Comparison of ENCODE assay signal across 19 cellular contexts in genomic region chr2:160266078-160266551, GRCh38.
A peak's percentile ranks its signal among the peaks of the same experiment; 100 is the strongest.
DNase-seq lines count a peak whose midpoint lies in the region; ATAC-seq, FAIRE-seq and TF ChIP-seq lines count a peak whose summit lies in the region.
"Had no signal": no experiment of that assay in that cellular context is flagged by ENCODE, and none has a peak within 500 bp of the region (broad histone marks: within the 10 kb centered on the region; RNA-seq: fewer than 3 reads in every experiment).

No MANE protein-coding gene starts in this region.

- no peaks in the 10 kb centered on the region for H3K79me2 ChIP-seq in K562 (ENCODE audit: control insufficient read depth, insufficient read depth, low read length)
- H3K79me2 ChIP-seq in osteoblast (ENCODE audit: insufficient read depth, low read length), result no peaks in the 10 kb centered on the region

- H3K27me3 Mint-ChIP-seq in CD4-positive, CD25-positive, alpha-beta regulatory T cell, result no peaks in the 10 kb centered on the region

- H3K27me3 ChIP-seq in CD4-positive, CD25-positive, alpha-beta regulatory T cell (ENCODE audit: control insufficient read depth, insufficient read depth, low read length), result no peaks in the 10 kb centered on the region
- H3K27me3 ChIP-seq in K562 (ENCODE audit: control insufficient read depth in 2 of 2, insufficient read depth in 2 of 2, low read length in 2 of 2), result peaks cover 0 to 19% of the 10 kb centered on the region in 2 experiments; a peak in 2 of 5 replicates
- H3K27me3 ChIP-seq in gastrocnemius medialis, result no peaks in the 10 kb centered on the region
- H3K27me3 ChIP-seq in osteoblast (ENCODE audit: insufficient read depth, low read length), result no peaks in the 10 kb centered on the region
- H3K27me3 ChIP-seq: right lobe of liver had no signal

- H3K9ac ChIP-seq in K562 (ENCODE audit: insufficient read depth in 1 of 2, low read depth in 2 of 2, low read length in 2 of 2), result no peak overlapping the region

- TF ChIP-seq EP300 in K562 (IDR thresholded peaks at IDR 0.05; ENCODE audit: low read length), result no peak

- H2AFZ ChIP-seq in K562 (ENCODE audit: low read depth, low read length), result no peak overlapping the region
- no peak overlapping the region for H2AFZ ChIP-seq in osteoblast (ENCODE audit: low read length)

- peaks cover 24% of the 10 kb centered on the region for H3K4me1 ChIP-seq in CD4-positive, CD25-positive, alpha-beta regulatory T cell (ENCODE audit: control insufficient read depth, insufficient read depth, low read length, poor library complexity, severe bottlenecking)
- H3K4me1 ChIP-seq in K562 (replicated peaks in 1 of 2; ENCODE audit: control insufficient read depth in 2 of 2, insufficient read depth in 2 of 2, low read length in 2 of 2), result peaks cover 3 to 11% of the 10 kb centered on the region in 2 experiments; a peak in 4 of 5 replicates
- H3K4me1 ChIP-seq in gastrocnemius medialis, result peaks cover 11 to 36% of the 10 kb centered on the region in 2 donors
- peaks cover 32% of the 10 kb centered on the region for H3K4me1 ChIP-seq in osteoblast (ENCODE audit: insufficient read depth, low read length)

- H3K9me3 ChIP-seq in CD4-positive, CD25-positive, alpha-beta regulatory T cell (ENCODE audit: control insufficient read depth in 2 of 2, low read length in 2 of 2), result no peaks in the 10 kb centered on the region
- H3K9me3 ChIP-seq in K562 (replicated peaks; ENCODE audit: control insufficient read depth, insufficient read depth, low read depth, low read length) (no peaks in the 10 kb centered on the region), gastrocnemius medialis (no peaks in the 10 kb centered on the region), osteoblast (ENCODE audit: low read depth, low read length) (no peaks in the 10 kb centered on the region)
- H3K9me3 ChIP-seq: right lobe of liver had no signal

- TF ChIP-seq POLR2A in K562 (conservative IDR thresholded peaks at IDR 0.05) (no peak), gastrocnemius medialis (IDR thresholded peaks at IDR 0.05) (no peak)

- H3K9me1 ChIP-seq in K562 (ENCODE audit: control insufficient read depth, insufficient read depth, low read length), result no peaks in the 10 kb centered on the region

- CTCF ChIA-PET in K562 (lab: Yijun Ruan, JAX; ENCODE audit: low intra/inter-chr PET ratio), result no interaction called here

- TF ChIP-seq RAD21 in K562 (CRISPR knock-in tag; conservative IDR thresholded peaks at IDR 0.05 in 1 of 2, IDR thresholded peaks at IDR 0.05 in 1 of 2), result no peak

- in situ Hi-C loops in K562 (cut with MboI), result no loop called here
- in situ Hi-C loops in gastrocnemius medialis (cut with MboI; ENCODE audit: low sequenced_read_pairs in 4 of 4), result no loop called here

- ATAC-seq in CD4-positive, CD25-positive, alpha-beta regulatory T cell (ENCODE audit: low read depth in 2 of 2), result peak in 1 of 2 donors; percentile 3
- peak; percentile 23 for ATAC-seq in HG03354 (IDR thresholded peaks at IDR 0.05; ENCODE audit: poor library complexity, severe bottlenecking, unreplicated experiment)
- no peak for ATAC-seq in K562
- ATAC-seq in gastrocnemius medialis, result no peak
- ATAC-seq: left cardiac atrium, right lobe of liver had no signal

- H3K4me2 ChIP-seq in K562 (ENCODE audit: insufficient read depth, low read length), result no peak overlapping the region
- no peak overlapping the region for H3K4me2 ChIP-seq in osteoblast (ENCODE audit: insufficient read depth, low read length)

- H3K36me3 Mint-ChIP-seq in CD4-positive, CD25-positive, alpha-beta regulatory T cell, result peaks cover 3% of the 10 kb centered on the region

- peak in 1 of 3 donors; percentile 44 for DNase-seq in CD4-positive, CD25-positive, alpha-beta regulatory T cell
- peak; percentile 48 for DNase-seq in GM12865 (ENCODE audit: low read depth)
- DNase-seq in K562 (ENCODE audit: extremely low read depth in 1 of 4, low spot score in 3 of 4), result no peak
- no peak for DNase-seq in NCI-H446 treated with DMSO at 0.1 percent for 48 hours (lab: John Stamatoyannopoulos, UW)
- no peak for DNase-seq in gastrocnemius medialis
- no peak for DNase-seq in osteoblast (ENCODE audit: insufficient read length, low spot score, missing footprints)
- no peak for DNase-seq in NK-92 treated with Interleukin-12 subunit alpha and Interleukin-12 subunit beta, amount 100 ng/mL, for 24 hours (lab: John Stamatoyannopoulos, UW)
- DNase-seq: amygdala, DMS 273 treated with DMSO at 0.1 percent for 48 hours, HFFc6, Kasumi-1, left cardiac atrium, NCI-H1105, NCI-H2171 treated with DMSO at 0.1 percent for 48 hours, occipital lobe, right lobe of liver, SW 1271 had no signal

- TF ChIP-seq CTCF in GM12865 (IDR thresholded peaks at IDR 0.05; ENCODE audit: insufficient read depth, low read depth, low read length, missing control alignments), result no peak
- TF ChIP-seq CTCF in K562 (IDR thresholded peaks at IDR 0.05 in 2 of 3, conservative IDR thresholded peaks at IDR 0.05 in 1 of 3; ENCODE audit: insufficient read depth in 2 of 3, low read depth in 1 of 3, low read length in 3 of 3), result no peak
- no peak for TF ChIP-seq CTCF in gastrocnemius medialis (IDR thresholded peaks at IDR 0.05 in 4 of 5, conservative IDR thresholded peaks at IDR 0.05 in 1 of 5)
- TF ChIP-seq CTCF in osteoblast (IDR thresholded peaks at IDR 0.05; ENCODE audit: extremely low read depth, low read depth, low read length), result no peak

- peaks cover 16 to 39% (median 21%) of the 10 kb centered on the region in 4 donors for H3K4me1 Mint-ChIP-seq in CD4-positive, CD25-positive, alpha-beta regulatory T cell

- WGBS in K562 (ENCODE audit: insufficient coverage, low coverage, missing lambda C conversion rate), result 0% methylated on average over 6 of the region's 6 CpGs

- H4K20me1 ChIP-seq in K562 (replicated peaks; ENCODE audit: control insufficient read depth, insufficient read depth, low read length) (no peaks in the 10 kb centered on the region; the same call in 1 of the 2 replicates), osteoblast (ENCODE audit: insufficient read depth, low read length) (no peaks in the 10 kb centered on the region)

- H3K4me3 ChIP-seq in CD4-positive, CD25-positive, alpha-beta regulatory T cell (ENCODE audit: low read depth, low read length), result peak overlapping the region; percentile 28
- H3K4me3 ChIP-seq in GM12865 (ENCODE audit: low read depth, low read length) (no peak overlapping the region), K562 (no peak overlapping the region), gastrocnemius medialis (no peak overlapping the region), osteoblast (ENCODE audit: insufficient read depth, low read length) (no peak overlapping the region)
- H3K4me3 ChIP-seq: right lobe of liver had no signal

- BruUV-seq in K562 (replicated peaks; lab: Mats Ljungman, UMichigan), result no TSS peak

- intact Hi-C loops in K562 (cut with micrococcal nuclease) (no loop called here), gastrocnemius medialis (cut with DNase I; ENCODE audit: low total_unique reads) (no loop called here)

- FAIRE-seq in K562 (lab: Jason Lieb, UNC), result peak; percentile 71
- FAIRE-seq: endometrium had no signal

- POLR2A ChIA-PET in K562 (lab: Yijun Ruan, JAX), result no interaction called here

- H3K36me3 ChIP-seq in CD4-positive, CD25-positive, alpha-beta regulatory T cell (ENCODE audit: control insufficient read depth, insufficient read depth, low read length), result no peaks in the 10 kb centered on the region
- H3K36me3 ChIP-seq in K562 (ENCODE audit: control insufficient read depth, insufficient read depth, low read length) (no peaks in the 10 kb centered on the region), gastrocnemius medialis (no peaks in the 10 kb centered on the region), osteoblast (ENCODE audit: insufficient read depth, low read length) (peaks cover 2% of the 10 kb centered on the region)
- H3K36me3 ChIP-seq: right lobe of liver had no signal

- peak overlapping the region in 2 of 4 donors; percentile 17 to 44 for H3K4me3 Mint-ChIP-seq in CD4-positive, CD25-positive, alpha-beta regulatory T cell
- H3K4me3 Mint-ChIP-seq: HFFc6 had no signal

- no peak overlapping the region for H3K27ac ChIP-seq in CD4-positive, CD25-positive, alpha-beta regulatory T cell (ENCODE audit: insufficient read depth, low read length, poor library complexity, severe bottlenecking)
- H3K27ac ChIP-seq in K562 (ENCODE audit: extremely low read depth, low read depth, low read length), result no peak overlapping the region
- no peak overlapping the region for H3K27ac ChIP-seq in gastrocnemius medialis
- H3K27ac ChIP-seq in osteoblast (ENCODE audit: low read depth, low read length), result no peak overlapping the region
- H3K27ac ChIP-seq: right lobe of liver had no signal

- no peaks in the 10 kb centered on the region for H3K9me3 Mint-ChIP-seq in CD4-positive, CD25-positive, alpha-beta regulatory T cell
- H3K9me3 Mint-ChIP-seq: HFFc6 had no signal

- peak overlapping the region in 1 of 3 donors; percentile 76 for H3K27ac Mint-ChIP-seq in CD4-positive, CD25-positive, alpha-beta regulatory T cell
- H3K27ac Mint-ChIP-seq: HFFc6 had no signal

TF ChIP-seq in K562, 482 proteins besides CTCF, POLR2A, EP300 and RAD21 (continues in another document):
- no peak for TF ChIP-seq SRSF3 (IDR thresholded peaks at IDR 0.05; ENCODE audit: insufficient read depth, low read length)
- TF ChIP-seq ZNF41 (CRISPR knock-in tag; conservative IDR thresholded peaks at IDR 0.05), result no peak
- no peak for TF ChIP-seq ZNF354B (CRISPR knock-in tag; IDR thresholded peaks at IDR 0.05)
- no peak for TF ChIP-seq FOXA1 (IDR thresholded peaks at IDR 0.05; ENCODE audit: borderline replicate concordance)
- TF ChIP-seq HDAC2 (IDR thresholded peaks at IDR 0.05), result no peak
